16 cellular contexts compared by ENCODE assay signal in genomic region chr14:95211721-95212504, GRCh38. TPM values are rescaled to one million over a fixed set of nuclear protein-coding genes. Genes with fewer than 3 reads are reported as not detected.
DNase-seq lines count a peak whose midpoint lies in the region; ATAC-seq and TF ChIP-seq lines count a peak whose summit lies in the region.
"Had no signal": no experiment of that assay in that cellular context is flagged by ENCODE, and none has a peak within 500 bp of the region (broad histone marks: within the 10 kb centered on the region; RNA-seq: fewer than 3 reads in every experiment).

No MANE protein-coding gene starts in this region.

- H3K36me3 ChIP-seq in endocrine pancreas (ENCODE audit: control insufficient read depth, insufficient read depth, low read length), result no peaks in the 10 kb centered on the region
- no peaks in the 10 kb centered on the region for H3K36me3 ChIP-seq in H7 (replicated peaks; ENCODE audit: control insufficient read depth, insufficient read depth, low read length)

- H3K9me3 ChIP-seq in endocrine pancreas (ENCODE audit: control insufficient read depth, low read length), result no peaks in the 10 kb centered on the region

- CTCF ChIA-PET in Calu3 (lab: Charles Lee), result interaction anchor here (0.7 to 1.0 kb wide), 3 partner anchors 11 to 83 kb away, joined by 3 read pairs; no protein-coding TSS in a partner anchor

- peak overlapping the region; percentile 73 for H3K27ac Mint-ChIP-seq in Calu3 (ENCODE audit: unreplicated experiment)
- no peak overlapping the region for H3K27ac Mint-ChIP-seq in effector memory CD8-positive, alpha-beta T cell

- peak overlapping the region; percentile 7 for H3K4me3 ChIP-seq in endocrine pancreas (ENCODE audit: control insufficient read depth, insufficient read depth, low read length)
- H3K4me3 ChIP-seq in H7 (ENCODE audit: insufficient read depth, low read depth, low read length), result no peak overlapping the region

- H3K4me3 Mint-ChIP-seq in Calu3 (ENCODE audit: low read depth, unreplicated experiment), result no peak overlapping the region
- H3K4me3 Mint-ChIP-seq in effector memory CD8-positive, alpha-beta T cell, result no peak overlapping the region
- H3K4me3 Mint-ChIP-seq: central memory CD8-positive, alpha-beta T cell had no signal

- peaks cover 18% of the 10 kb centered on the region for H3K4me1 Mint-ChIP-seq in Calu3 (ENCODE audit: low read depth, unreplicated experiment)
- H3K4me1 Mint-ChIP-seq in effector memory CD8-positive, alpha-beta T cell (ENCODE audit: low read depth in 2 of 2), result no peaks in the 10 kb centered on the region
- H3K4me1 Mint-ChIP-seq: central memory CD8-positive, alpha-beta T cell had no signal

- peaks cover 10% of the 10 kb centered on the region for H3K4me1 ChIP-seq in endocrine pancreas (ENCODE audit: control insufficient read depth, insufficient read depth, low read length)

- no peaks in the 10 kb centered on the region for H3K9me3 Mint-ChIP-seq in Calu3 (ENCODE audit: low read depth, unreplicated experiment)
- no peaks in the 10 kb centered on the region for H3K9me3 Mint-ChIP-seq in effector memory CD8-positive, alpha-beta T cell
- H3K9me3 Mint-ChIP-seq: central memory CD8-positive, alpha-beta T cell had no signal

- TF ChIP-seq CTCF in Calu3 (IDR thresholded peaks at IDR 0.05; ENCODE audit: unreplicated experiment), result no peak

- peak; percentile 72 for ATAC-seq in GM19438 (IDR thresholded peaks at IDR 0.05; ENCODE audit: low read depth, unreplicated experiment)
- ATAC-seq in HG03095 (IDR thresholded peaks at IDR 0.05; ENCODE audit: unreplicated experiment), result peak; percentile 41
- ATAC-seq in effector memory CD8-positive, alpha-beta T cell (replicated peaks), result no peak
- ATAC-seq: esophagus mucosa had no signal

- peaks cover 51% of the 10 kb centered on the region for H3K36me3 Mint-ChIP-seq in Calu3 (ENCODE audit: insufficient read depth, unreplicated experiment)
- no peaks in the 10 kb centered on the region for H3K36me3 Mint-ChIP-seq in effector memory CD8-positive, alpha-beta T cell (ENCODE audit: insufficient read depth)

- H3K27me3 ChIP-seq in endocrine pancreas (ENCODE audit: control insufficient read depth, insufficient read depth, low read length) (no peaks in the 10 kb centered on the region), H7 (ENCODE audit: control insufficient read depth, insufficient read depth, low read length) (no peaks in the 10 kb centered on the region)

- intact Hi-C loops in Calu3 (cut with micrococcal nuclease; ENCODE audit: unreplicated experiment), result no loop called here

- DNase-seq in Calu3 (peak; percentile 28), OCI-M1 (lab: John Stamatoyannopoulos, UW) (no peak), H7 (no peak)
- DNase-seq in effector memory CD8-positive, alpha-beta T cell, result no peak
- DNase-seq in activated CD4-positive, alpha-beta T cell treated with anti-CD3 and anti-CD28 coated beads for 48 hours, result no peak
- DNase-seq: activated naive CD4-positive, alpha-beta T cell treated with anti-CD3 and anti-CD28 coated beads, Interleukin-2, amount 50 U/mL, for 16 hours; GOT3; mesendoderm; MM.1S; NCI-H526; SHP77 treated with DMSO at 0.1 percent for 48 hours had no signal

- no peak overlapping the region for H3K9ac ChIP-seq in endocrine pancreas (ENCODE audit: control insufficient read depth, insufficient read depth, low read length)

- BruUV-seq in Calu3 (replicated peaks; lab: Mats Ljungman, UMichigan), result no TSS peak

- no peaks in the 10 kb centered on the region for H3K27me3 Mint-ChIP-seq in Calu3 (ENCODE audit: unreplicated experiment)
- H3K27me3 Mint-ChIP-seq in effector memory CD8-positive, alpha-beta T cell, result peaks cover 19 to 43% of the 10 kb centered on the region in 2 donors

RNA-seq across cellular contexts. Expression of gene DICER1, which starts 54.6 kb away (rescaled TPM):
- 53.8 and 58.7 TPM in 2 replicates for total RNA-seq in Calu3 (2022)
- 39.7 and 68.8 TPM in 2 replicates for total RNA-seq in H7 (2014; rRNA removed; shearing (Covaris generic))
